16 cellular contexts compared by ENCODE assay signal in the genomic region with DNA sequence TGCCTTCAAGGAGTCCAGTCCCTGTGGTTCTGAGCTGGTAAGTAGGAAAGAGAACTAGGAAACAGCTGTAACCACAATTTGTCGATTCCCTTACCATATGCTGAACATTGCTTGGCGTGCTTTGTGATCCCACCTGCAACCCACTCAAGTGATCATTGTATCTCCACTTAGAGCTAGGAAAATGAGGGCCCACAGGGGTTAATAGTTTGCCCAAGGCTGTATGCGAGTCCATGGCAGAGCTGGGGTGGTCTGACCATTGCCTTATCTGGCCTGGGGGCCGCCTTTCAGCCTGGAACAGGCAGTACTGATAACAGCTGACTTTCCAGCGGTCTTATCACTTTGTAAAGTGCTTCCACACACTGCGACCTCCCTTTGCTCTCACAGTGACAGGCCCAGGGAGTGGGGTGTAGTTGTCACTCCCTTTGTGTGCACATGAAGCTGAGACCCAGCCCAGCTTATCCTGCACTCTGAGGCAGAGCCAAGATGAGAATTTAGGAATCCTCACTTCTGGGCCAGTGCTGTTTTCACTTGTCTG. TPM values are rescaled to one million over a fixed set of nuclear protein-coding genes. Genes with fewer than 3 reads are reported as not detected.
DNase-seq lines count a peak whose midpoint lies in the region; ATAC-seq, FAIRE-seq and TF ChIP-seq lines count a peak whose summit lies in the region.
"Had no signal": no experiment of that assay in that cellular context is flagged by ENCODE, and none has a peak within 500 bp of the region (broad histone marks: within the 10 kb centered on the region; RNA-seq: fewer than 3 reads in every experiment).

No MANE protein-coding gene starts in this region.

- H3K36me3 ChIP-seq in DND-41 (ENCODE audit: insufficient read depth, low read length) = no peaks in the 10 kb centered on the region
- H3K36me3 ChIP-seq in IMR-90 (ENCODE audit: control insufficient read depth, insufficient read depth, low read length) = no peaks in the 10 kb centered on the region
- H3K36me3 ChIP-seq in K562 (ENCODE audit: control insufficient read depth, insufficient read depth, low read length) = peaks cover 57% of the 10 kb centered on the region
- H3K36me3 ChIP-seq: WERI-Rb-1 had no signal

- H3K27me3 ChIP-seq in DND-41 (ENCODE audit: insufficient read depth, low read length, poor library complexity) = peaks cover 2% of the 10 kb centered on the region
- H3K27me3 ChIP-seq in IMR-90 (ENCODE audit: control insufficient read depth, insufficient read depth, low read length) = no peaks in the 10 kb centered on the region
- no peaks in the 10 kb centered on the region for H3K27me3 ChIP-seq in K562 (ENCODE audit: control insufficient read depth in 2 of 2, insufficient read depth in 2 of 2, low read length in 2 of 2)

- no peak overlapping the region for H3K4me3 Mint-ChIP-seq in MCF 10A (ENCODE audit: unreplicated experiment)
- H3K4me3 Mint-ChIP-seq: nephron progenitor cell; stimulated activated memory B cell treated with anti-CD40 and anti-IgM and Interleukin-4, amounts not matched to agents 10 μg/mL and 1 μg/mL and 100 μg/mL, for 72 hours had no signal

- POLR2A ChIA-PET in IMR-90 (lab: Charles Lee; ENCODE audit: unreplicated experiment) (no interaction called here), K562 (lab: Yijun Ruan, JAX) (interaction anchor here (0.6 to 2.4 kb wide), 8 partner anchors 9 to 119 kb away, joined by 3 to 26 read pairs (median 3); partner anchors contain the start of genes CDC27 and MYL4), MCF 10A (lab: Yijun Ruan, JAX) (no interaction called here)

- peak; percentile 89 for TF ChIP-seq EP300 in K562 (IDR thresholded peaks at IDR 0.05; ENCODE audit: low read length)

- CTCF ChIA-PET in IMR-90 (lab: Yijun Ruan, JAX) (no interaction called here), K562 (lab: Yijun Ruan, JAX; ENCODE audit: low intra/inter-chr PET ratio) (no interaction called here), MCF 10A (lab: Yijun Ruan, JAX) (interaction anchor here (0.7 to 0.8 kb wide), 2 partner anchors 96 to 397 kb away, joined by 3 read pairs; no protein-coding TSS in a partner anchor)

- peak overlapping the region; percentile 13; the same call in 1 of the 2 replicates for H2AK5ac ChIP-seq in IMR-90 (ENCODE audit: low read depth, low read length)

- H2BK5ac ChIP-seq in IMR-90 (ENCODE audit: low read depth, low read length, poor library complexity, severe bottlenecking) = no peak overlapping the region

- H3K9me3 ChIP-seq in DND-41 (ENCODE audit: insufficient read depth, low read length, severe bottlenecking) (no peaks in the 10 kb centered on the region), IMR-90 (ENCODE audit: control insufficient read depth, insufficient read depth, low read length) (no peaks in the 10 kb centered on the region), K562 (replicated peaks; ENCODE audit: control insufficient read depth, insufficient read depth, low read depth, low read length) (peaks cover 15% of the 10 kb centered on the region)

- no peak overlapping the region for H3K18ac ChIP-seq in IMR-90 (ENCODE audit: low read depth, low read length)

- peaks cover 6% of the 10 kb centered on the region for H3K4me1 Mint-ChIP-seq in MCF 10A (ENCODE audit: insufficient read depth, unreplicated experiment)

- H3K27me3 Mint-ChIP-seq in MCF 10A (ENCODE audit: insufficient read depth, unreplicated experiment) = peaks cover 11% of the 10 kb centered on the region
- H3K27me3 Mint-ChIP-seq: activated naive CD8-positive, alpha-beta T cell had no signal

- no peak overlapping the region for H3K14ac ChIP-seq in IMR-90 (replicated peaks; ENCODE audit: low read depth, low read length)

- no peaks in the 10 kb centered on the region; the same call in 1 of the 2 replicates for H3K9me1 ChIP-seq in IMR-90 (ENCODE audit: insufficient read depth, low read length)
- H3K9me1 ChIP-seq in K562 (ENCODE audit: control insufficient read depth, insufficient read depth, low read length) = no peaks in the 10 kb centered on the region

- H2AFZ ChIP-seq in DND-41 (ENCODE audit: low read depth, low read length) (no peak overlapping the region), IMR-90 (replicated peaks; ENCODE audit: low read length, poor library complexity) (no peak overlapping the region), K562 (ENCODE audit: low read depth, low read length) (peak overlapping the region; percentile 58)

- H3K4me1 ChIP-seq in DND-41 (ENCODE audit: insufficient read depth, low read length) (peaks cover 24% of the 10 kb centered on the region), IMR-90 (ENCODE audit: control insufficient read depth, insufficient read depth, low read length) (peaks cover 6% of the 10 kb centered on the region), K562 (replicated peaks in 1 of 2; ENCODE audit: control insufficient read depth in 2 of 2, insufficient read depth in 2 of 2, low read length in 2 of 2) (peaks cover 27 to 33% of the 10 kb centered on the region in 2 experiments; a peak in 4 of 5 replicates)

- H4K8ac ChIP-seq in IMR-90 (ENCODE audit: low read depth in 2 of 2, low read length in 2 of 2) = no peak overlapping the region

- H4K5ac ChIP-seq in IMR-90 (ENCODE audit: low read depth, low read length) = no peak overlapping the region

- H3K36me3 Mint-ChIP-seq in MCF 10A (ENCODE audit: insufficient read depth, unreplicated experiment) = no peaks in the 10 kb centered on the region
- H3K36me3 Mint-ChIP-seq: activated naive CD8-positive, alpha-beta T cell; CD14-positive monocyte; stimulated activated memory B cell treated with anti-CD40 and anti-IgM and Interleukin-4, amounts not matched to agents 10 μg/mL and 1 μg/mL and 100 μg/mL, for 72 hours had no signal

- H3K79me2 ChIP-seq in DND-41 (ENCODE audit: insufficient read depth, low read length) (no peaks in the 10 kb centered on the region), K562 (ENCODE audit: control insufficient read depth, insufficient read depth, low read length) (peaks cover 13% of the 10 kb centered on the region; the same call in 2 of the 3 replicates)

- H2BK20ac ChIP-seq in IMR-90 (ENCODE audit: low read depth, low read length) = no peak overlapping the region

- H3K27ac ChIP-seq in DND-41 (ENCODE audit: low read length) (no peak overlapping the region), IMR-90 (ENCODE audit: insufficient read depth, low read length) (no peak overlapping the region), K562 (ENCODE audit: extremely low read depth, low read depth, low read length) (peak overlapping the region; percentile 81)
- H3K27ac ChIP-seq: epithelial cell of prostate, WERI-Rb-1 had no signal

- 0 out of 2 replicates have a peak overlapping the region, but pooled peaks have one; percentile 1 for H3K4ac ChIP-seq in IMR-90 (ENCODE audit: low read depth, low read length)

- no peaks in the 10 kb centered on the region for H3K79me1 ChIP-seq in IMR-90 (ENCODE audit: low read depth in 1 of 2, low read length in 2 of 2)

- no peak overlapping the region for H2AK9ac ChIP-seq in IMR-90 (replicated peaks; ENCODE audit: low read depth, low read length, poor library complexity)

- FAIRE-seq in K562 (lab: Jason Lieb, UNC) = peak; percentile 95

- TF ChIP-seq CTCF in DND-41 (IDR thresholded peaks at IDR 0.05; ENCODE audit: borderline replicate concordance, extremely low read depth, low read length, poor library complexity, severe bottlenecking) (no peak), IMR-90 (conservative IDR thresholded peaks at IDR 0.05; ENCODE audit: low read depth, low read length) (no peak), K562 (IDR thresholded peaks at IDR 0.05 in 2 of 3, conservative IDR thresholded peaks at IDR 0.05 in 1 of 3; ENCODE audit: insufficient read depth in 2 of 3, low read depth in 1 of 3, low read length in 3 of 3) (no peak), MCF 10A (IDR thresholded peaks at IDR 0.05; ENCODE audit: unreplicated experiment) (no peak)

- DNase-seq in DND-41 (peak; percentile 21), IMR-90 (no peak), K562 (ENCODE audit: extremely low read depth in 1 of 4, low spot score in 3 of 4) (peak; percentile 83 to 94 (median 87)), lung microvascular endothelial cell (ENCODE audit: low read depth in 2 of 2) (peak; percentile 26 to 47), RKO (ENCODE audit: low spot score) (no peak), MCF 10A (ENCODE audit: unreplicated experiment) (no peak), cortex of kidney (lab: John Stamatoyannopoulos, UW) (no peak), NCI-H748 treated with DMSO at 0.1 percent for 48 hours (lab: John Stamatoyannopoulos, UW) (no peak)
- DNase-seq: cerebellar nuclear complex; nephron progenitor cell; stimulated activated CD4-positive, alpha-beta T cell treated with anti-CD3 and anti-CD28 coated beads, Interleukin-4, amount 100 ng/mL, for 4 hours; WERI-Rb-1 had no signal

- H3K27ac Mint-ChIP-seq in MCF 10A (ENCODE audit: low read depth, unreplicated experiment) = no peak overlapping the region
- H3K27ac Mint-ChIP-seq: activated naive CD8-positive, alpha-beta T cell; nephron progenitor cell; stimulated activated memory B cell treated with anti-CD40 and anti-IgM and Interleukin-4, amounts not matched to agents 10 μg/mL and 1 μg/mL and 100 μg/mL, for 72 hours had no signal

- H3K9me3 Mint-ChIP-seq in MCF 10A (ENCODE audit: unreplicated experiment) = no peaks in the 10 kb centered on the region

- H2BK15ac ChIP-seq in IMR-90 (ENCODE audit: low read depth, low read length) = no peak overlapping the region

- no peak for TF ChIP-seq POLR2A in IMR-90 (IDR thresholded peaks at IDR 0.05; ENCODE audit: low read depth, low read length)
- no peak for TF ChIP-seq POLR2A in K562 (conservative IDR thresholded peaks at IDR 0.05)

- in situ Hi-C loops in IMR-90 (cut with MboI; ENCODE audit: low sequenced_read_pairs) = no loop called here
- in situ Hi-C loops in K562 (cut with MboI) = no loop called here

- intact Hi-C loops in IMR-90 (cut with micrococcal nuclease) = no loop called here
- intact Hi-C loops in K562 (cut with micrococcal nuclease) = no loop called here
- intact Hi-C loops in MCF 10A (cut with micrococcal nuclease) = no loop called here

- ATAC-seq in DND-41 (ENCODE audit: insufficient read depth, low read depth) (peak; percentile 27; the same call in 1 of the 3 replicates), IMR-90 (ENCODE audit: low read depth) (no peak), K562 (peak; percentile 96)
- ATAC-seq: stimulated activated memory B cell treated with anti-CD40 and anti-IgM and Interleukin-4, amounts not matched to agents 10 μg/mL and 1 μg/mL and 100 μg/mL, for 72 hours had no signal

- no peaks in the 10 kb centered on the region for H4K20me1 ChIP-seq in DND-41 (ENCODE audit: insufficient read depth, low read length)
- H4K20me1 ChIP-seq in IMR-90 (ENCODE audit: insufficient read depth, low read length) = no peaks in the 10 kb centered on the region
- H4K20me1 ChIP-seq in K562 (replicated peaks; ENCODE audit: control insufficient read depth, insufficient read depth, low read length) = no peaks in the 10 kb centered on the region

- H3K56ac ChIP-seq in IMR-90 (ENCODE audit: extremely low read depth, insufficient read depth, low read length) = no peak overlapping the region

- WGBS in IMR-90 (ENCODE audit: extremely low coverage in 2 of 2, insufficient read length in 1 of 2), 2 experiments = no CpG with 5 or more reads among the region's 6 CpGs
- WGBS in K562 (ENCODE audit: insufficient coverage, low coverage, missing lambda C conversion rate) = 0% methylated on average over 6 of the region's 6 CpGs

- TF ChIP-seq RAD21 in IMR-90 (IDR thresholded peaks at IDR 0.05; ENCODE audit: low read length) (no peak), K562 (CRISPR knock-in tag; conservative IDR thresholded peaks at IDR 0.05 in 1 of 2, IDR thresholded peaks at IDR 0.05 in 1 of 2) (0 out of 4 replicates have a peak, but pooled peaks of 1 of the 2 experiments have one; percentile 28)

- dilution Hi-C loops in IMR-90 (cut with HindIII; ENCODE audit: low sequenced_read_pairs, unreplicated experiment) = no loop called here

- H3K23ac ChIP-seq in IMR-90 (ENCODE audit: low read depth, low read length) = peak overlapping the region; percentile 33; the same call in 1 of the 2 replicates

- H2BK120ac ChIP-seq in IMR-90 (ENCODE audit: low read depth, low read length) = no peak overlapping the region

- no peak overlapping the region for H3K4me3 ChIP-seq in DND-41 (ENCODE audit: low read depth in 1 of 2, low read length in 2 of 2)
- H3K4me3 ChIP-seq in IMR-90 (ENCODE audit: insufficient read depth, low read depth, low read length) = no peak overlapping the region
- no peak overlapping the region; the same call in 1 of the 2 replicates for H3K4me3 ChIP-seq in K562

- BruUV-seq in IMR-90 (replicated peaks; lab: Mats Ljungman, UMichigan) (no TSS peak), K562 (replicated peaks; lab: Mats Ljungman, UMichigan) (no TSS peak), MCF 10A (replicated peaks; lab: Mats Ljungman, UMichigan) (no TSS peak)

- H3K9ac ChIP-seq in DND-41 (ENCODE audit: low read depth, low read length) (no peak overlapping the region), IMR-90 (ENCODE audit: low read depth, low read length) (no peak overlapping the region), K562 (ENCODE audit: insufficient read depth in 1 of 2, low read depth in 2 of 2, low read length in 2 of 2) (peak overlapping the region; percentile 58 to 78; a peak in 3 of 4 replicates)

- H3K4me2 ChIP-seq in DND-41 (ENCODE audit: insufficient read depth, low read length) (no peak overlapping the region), IMR-90 (ENCODE audit: low read depth, low read length) (no peak overlapping the region), K562 (ENCODE audit: insufficient read depth, low read length) (peak overlapping the region; percentile 83)

- no peak overlapping the region; the same call in 1 of the 2 replicates for H4K91ac ChIP-seq in IMR-90 (ENCODE audit: insufficient read depth, low read depth, low read length)

RNA-seq across cellular contexts. Expression of gene MYL4, which starts 9.8 kb away (rescaled TPM):
- 0.28 TPM in 1 of 2 replicates, not detected in the other for total RNA-seq in IMR-90 (2012; rRNA removed)
- 0.20 TPM in 1 of 2 replicates, not detected in the other for polyA plus RNA-seq in IMR-90 (2012; rRNA removed)
- 0.14 TPM in 1 of 2 replicates, not detected in the other for polyA plus RNA-seq in IMR-90 (2012; cell fraction: cytosol; rRNA removed)
- 0.41 and 0.42 TPM in 2 replicates for polyA plus RNA-seq in IMR-90 (2012; cell fraction: nucleus; rRNA removed; ENCODE audit: low replicate concordance)
- 69.7 and 135 TPM in 2 replicates for total RNA-seq in K562 (2011; cell fraction: chromatin; rRNA removed; ENCODE audit: low replicate concordance)
- 127 and 133 TPM in 2 replicates for total RNA-seq in K562 (2011; cell fraction: nucleolus; rRNA removed)
- total RNA-seq in K562 (2011; cell fraction: nucleoplasm; rRNA removed) = 109 and 110 TPM in 2 replicates
- total RNA-seq in K562 (2014; rRNA removed) = 170 and 213 TPM in 2 replicates
- total RNA-seq in K562 (2014; rRNA removed; fragmentation: Illumina TruSeq; extraction: Trizol) = 83.5 and 117 TPM in 2 replicates
- 149 TPM in 2 replicates for total RNA-seq in K562 (2015; rRNA removed; fragmentation: Illumina TruSeq; extraction: Trizol)
- total RNA-seq in K562 (2021) = 177 and 183 TPM in 2 replicates
- polyA plus RNA-seq in K562 (2011; rRNA removed) = 221 and 324 TPM in 2 replicates
- 287 and 309 TPM in 2 replicates for polyA plus RNA-seq in K562 (2011; cell fraction: cytosol; rRNA removed)
- 346 and 397 TPM in 2 replicates for polyA plus RNA-seq in K562 (2011; cell fraction: nucleus; rRNA removed)
- polyA plus RNA-seq in K562 (2012) = 170 and 179 TPM in 2 replicates
- 252 and 284 TPM in 2 replicates for polyA plus RNA-seq in K562 (2014; fragmentation: Illumina TruSeq; extraction: Trizol)
- 100 to 1,000 TPM; 287 to 423 TPM for polyA plus RNA-seq in K562 (2014; fragmentation: Nextera tagmentation; extraction: Ambion mirVana)
- 319 and 378 TPM in 2 replicates for polyA plus RNA-seq in K562 (2014; rRNA removed)
- polyA minus RNA-seq in K562 (2011; rRNA and poly(A)+ RNA removed) = 90.7 and 106 TPM in 2 replicates
- polyA minus RNA-seq in K562 (2011; cell fraction: cytosol; rRNA and poly(A)+ RNA removed) = 34.9 and 40.8 TPM in 2 replicates
- polyA minus RNA-seq in K562 (2011; cell fraction: nucleus; rRNA and poly(A)+ RNA removed) = 29.5 and 45.3 TPM in 2 replicates
- 0.40 and 0.65 TPM in 2 replicates for total RNA-seq in lung microvascular endothelial cell
- total RNA-seq in MCF 10A (2022) = not detected in 2 replicates
- polyA plus RNA-seq: CD14-positive monocyte had no signal

RNA-seq across cellular contexts. Expression of gene CDC27, which starts 29.9 kb away (rescaled TPM):
- total RNA-seq in IMR-90 (2012; rRNA removed) (170 and 190 TPM in 2 replicates), K562 (2014; rRNA removed) (79.5 and 81.0 TPM in 2 replicates), K562 (2014; rRNA removed; fragmentation: Illumina TruSeq; extraction: Trizol) (102 and 118 TPM in 2 replicates), K562 (2015; rRNA removed; fragmentation: Illumina TruSeq; extraction: Trizol) (83.0 and 94.1 TPM in 2 replicates), K562 (2021) (117 and 119 TPM in 2 replicates), lung microvascular endothelial cell (119 and 121 TPM in 2 replicates), MCF 10A (2022) (141 and 143 TPM in 2 replicates)
- polyA plus RNA-seq in IMR-90 (2012; rRNA removed) (47.7 and 57.9 TPM in 2 replicates), K562 (2011; rRNA removed) (119 and 155 TPM in 2 replicates), K562 (2014; fragmentation: Illumina TruSeq; extraction: Trizol) (94.1 and 104 TPM in 2 replicates), K562 (2014; fragmentation: Nextera tagmentation; extraction: Ambion mirVana) (10 to 100 TPM; 28.6 to 34.5 TPM), K562 (2014; rRNA removed) (41.9 and 48.3 TPM in 2 replicates)
- 12.3 and 13.8 TPM in 2 replicates for polyA plus RNA-seq in IMR-90 (2012; cell fraction: cytosol; rRNA removed)
- 15.1 and 99.8 TPM in 2 replicates for polyA plus RNA-seq in IMR-90 (2012; cell fraction: nucleus; rRNA removed; ENCODE audit: low replicate concordance)
- 143 and 304 TPM in 2 replicates for total RNA-seq in K562 (2011; cell fraction: chromatin; rRNA removed; ENCODE audit: low replicate concordance)
- 50.0 and 59.6 TPM in 2 replicates for total RNA-seq in K562 (2011; cell fraction: nucleolus; rRNA removed)
- total RNA-seq in K562 (2011; cell fraction: nucleoplasm; rRNA removed) = 94.1 and 102 TPM in 2 replicates
- polyA plus RNA-seq in K562 (2011; cell fraction: cytosol; rRNA removed) = 67.7 and 77.1 TPM in 2 replicates
- 118 and 164 TPM in 2 replicates for polyA plus RNA-seq in K562 (2011; cell fraction: nucleus; rRNA removed)
- polyA plus RNA-seq in K562 (2012) = 36.5 and 85.2 TPM in 2 replicates
- polyA minus RNA-seq in K562 (2011; rRNA and poly(A)+ RNA removed) = 353 and 364 TPM in 2 replicates
- 95.5 and 126 TPM in 2 replicates for polyA minus RNA-seq in K562 (2011; cell fraction: cytosol; rRNA and poly(A)+ RNA removed)
- 34.6 and 86.0 TPM in 2 replicates for polyA minus RNA-seq in K562 (2011; cell fraction: nucleus; rRNA and poly(A)+ RNA removed)

RNA-seq across cellular contexts. Expression of gene ITGB3, which starts 34.7 kb away (rescaled TPM):
- total RNA-seq in IMR-90 (2012; rRNA removed) (14.4 and 17.6 TPM in 2 replicates), K562 (2014; rRNA removed) (0.45 and 0.54 TPM in 2 replicates), K562 (2014; rRNA removed; fragmentation: Illumina TruSeq; extraction: Trizol) (0.47 and 0.99 TPM in 2 replicates), K562 (2015; rRNA removed; fragmentation: Illumina TruSeq; extraction: Trizol) (0.30 and 0.62 TPM in 2 replicates), K562 (2021) (0.84 and 0.92 TPM in 2 replicates), lung microvascular endothelial cell (65.7 and 126 TPM in 2 replicates), MCF 10A (2022) (0.98 and 1.1 TPM in 2 replicates)
- polyA plus RNA-seq in IMR-90 (2012; rRNA removed) (9.0 and 9.8 TPM in 2 replicates), K562 (2011; rRNA removed) (1.1 and 2.6 TPM in 2 replicates), K562 (2014; fragmentation: Illumina TruSeq; extraction: Trizol) (0.60 and 0.62 TPM in 2 replicates), K562 (2014; fragmentation: Nextera tagmentation; extraction: Ambion mirVana) (under 1 TPM in 1 of 2 experiments, not detected in 1; 0.08 TPM), K562 (2014; rRNA removed) (0.32 and 0.62 TPM in 2 replicates)
- polyA plus RNA-seq in IMR-90 (2012; cell fraction: cytosol; rRNA removed) = 5.7 and 6.6 TPM in 2 replicates
- 2.9 and 7.5 TPM in 2 replicates for polyA plus RNA-seq in IMR-90 (2012; cell fraction: nucleus; rRNA removed; ENCODE audit: low replicate concordance)
- total RNA-seq in K562 (2011; cell fraction: chromatin; rRNA removed; ENCODE audit: low replicate concordance) = 3.2 and 6.2 TPM in 2 replicates
- total RNA-seq in K562 (2011; cell fraction: nucleolus; rRNA removed) = 2.8 and 4.7 TPM in 2 replicates
- 3.4 and 4.4 TPM in 2 replicates for total RNA-seq in K562 (2011; cell fraction: nucleoplasm; rRNA removed)
- 1.0 and 1.9 TPM in 2 replicates for polyA plus RNA-seq in K562 (2011; cell fraction: cytosol; rRNA removed)
- 0.95 and 3.2 TPM in 2 replicates for polyA plus RNA-seq in K562 (2011; cell fraction: nucleus; rRNA removed)
- polyA plus RNA-seq in K562 (2012) = 0.73 and 1.0 TPM in 2 replicates
- 1.8 and 6.9 TPM in 2 replicates for polyA minus RNA-seq in K562 (2011; rRNA and poly(A)+ RNA removed)
- polyA minus RNA-seq in K562 (2011; cell fraction: cytosol; rRNA and poly(A)+ RNA removed) = 0.64 and 3.1 TPM in 2 replicates
- 1.2 and 1.6 TPM in 2 replicates for polyA minus RNA-seq in K562 (2011; cell fraction: nucleus; rRNA and poly(A)+ RNA removed)

Comparison
In these comparisons a context has a peak if more than half of its experiments do, and no peak if none do; other contexts are left out.
1. DNase-seq: peak in DND-41 (single experiment), K562 (4 of 4) and lung microvascular endothelial cell (2 of 2); none in IMR-90 (single experiment), RKO (single experiment), MCF 10A (single experiment), cortex of kidney (single experiment) and NCI-H748 treated with DMSO at 0.1 percent for 48 hours (single experiment).
2. H3K9ac ChIP-seq: peak in K562 (2 of 2); none in DND-41 (single experiment) and IMR-90 (single experiment).
3. RNA of gene MYL4, which starts 9.8 kb away (total RNA-seq): 69.7 to 213 TPM in K562; 0.40 to 0.65 TPM in lung microvascular endothelial cell, 0.28 TPM in IMR-90 and not detected in MCF 10A; every median in the first group is over 10 times any median in the second.